In genomic region chr2:36545871-36546416, GRCh38 we compare ENCODE assay signal across 2 cellular contexts.
TF ChIP-seq lines count a peak whose summit lies in the region.

No MANE protein-coding gene starts in this region.

TF ChIP-seq in A549, 52 proteins besides CTCF, POLR2A, EP300 and RAD21 (continued from another document):
- TF ChIP-seq NFE2L2 (conservative IDR thresholded peaks at IDR 0.05; ENCODE audit: low read length), result no peak
- no peak for TF ChIP-seq CBX8 (IDR thresholded peaks at IDR 0.05)
- TF ChIP-seq HEYL (CRISPR knock-in tag; IDR thresholded peaks at IDR 0.05), result no peak
- no peak for TF ChIP-seq FOXS1 (CRISPR knock-in tag; IDR thresholded peaks at IDR 0.05)
- TF ChIP-seq USF2 (IDR thresholded peaks at IDR 0.05), result no peak
- no peak for TF ChIP-seq SMC3 (IDR thresholded peaks at IDR 0.05)
- no peak for TF ChIP-seq MAZ (IDR thresholded peaks at IDR 0.05; ENCODE audit: borderline replicate concordance, low read depth, low read length)
- no peak for TF ChIP-seq TFCP2L1 (CRISPR knock-in tag; IDR thresholded peaks at IDR 0.05)
- TF ChIP-seq HDAC2 (IDR thresholded peaks at IDR 0.05), result no peak
- TF ChIP-seq PHF8 (IDR thresholded peaks at IDR 0.05; ENCODE audit: borderline replicate concordance, low read depth), result no peak
- TF ChIP-seq ATOH8 (CRISPR knock-in tag; IDR thresholded peaks at IDR 0.05; ENCODE audit: low read depth), result no peak

TF ChIP-seq in HCT116, 20 proteins besides CTCF, POLR2A, EP300 and RAD21:
- TF ChIP-seq TCF7L2 (IDR thresholded peaks at IDR 0.05; ENCODE audit: borderline replicate concordance, extremely low read depth, insufficient read depth, insufficient read length), result no peak
